In the genomic region with DNA sequence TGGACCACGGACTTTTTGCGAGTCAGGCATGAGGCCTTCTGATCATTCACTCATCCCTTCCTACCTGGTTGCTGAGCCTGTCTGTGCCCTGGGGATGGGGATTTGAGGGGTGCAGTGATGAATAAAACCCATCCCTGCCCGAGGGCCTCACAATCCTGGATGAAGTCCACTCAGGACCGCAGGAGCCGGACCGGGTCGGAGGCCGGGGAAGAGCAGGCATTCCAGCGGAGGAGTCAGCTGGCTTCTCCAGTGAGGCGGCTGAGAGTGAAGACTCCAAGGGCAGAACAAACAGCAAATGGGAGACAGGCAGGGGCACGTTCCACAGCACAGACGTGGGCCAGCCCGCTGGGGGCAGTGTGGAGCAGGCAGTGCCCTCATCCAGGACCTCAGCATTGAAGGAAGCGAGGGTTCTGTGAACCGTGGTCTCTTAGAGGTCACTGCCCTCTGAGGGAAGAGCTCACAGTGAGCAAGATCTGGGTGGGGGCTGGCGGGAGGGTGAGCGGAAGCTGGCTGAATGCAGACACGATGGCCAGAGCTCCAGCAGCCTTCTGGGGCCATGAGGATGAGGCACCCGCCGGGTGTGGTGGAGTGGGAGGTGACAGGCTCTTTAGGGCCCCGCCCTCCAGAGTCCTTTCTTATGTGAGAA, we compare ENCODE assay signal across 3 cellular contexts.
TF ChIP-seq lines count a peak whose summit lies in the region.

No MANE protein-coding gene starts in this region.

TF ChIP-seq in SK-N-SH, 30 proteins besides CTCF, POLR2A, EP300 and RAD21:
- TF ChIP-seq NRF1 (IDR thresholded peaks at IDR 0.05; ENCODE audit: low read depth, low read length): no peak
- no peak for TF ChIP-seq SIN3A (IDR thresholded peaks at IDR 0.05; ENCODE audit: borderline replicate concordance, low read depth, low read length)
- no peak for TF ChIP-seq SMC3 (IDR thresholded peaks at IDR 0.05; ENCODE audit: low read depth, low read length)
- TF ChIP-seq, protein P1, sequence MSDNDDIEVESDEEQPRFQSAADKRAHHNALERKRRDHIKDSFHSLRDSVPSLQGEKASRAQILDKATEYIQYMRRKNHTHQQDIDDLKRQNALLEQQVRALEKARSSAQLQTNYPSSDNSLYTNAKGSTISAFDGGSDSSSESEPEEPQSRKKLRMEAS (IDR thresholded peaks at IDR 0.05; ENCODE audit: low read depth): no peak
- TF ChIP-seq MEF2A (IDR thresholded peaks at IDR 0.05; ENCODE audit: borderline replicate concordance, low read depth): no peak
- no peak for TF ChIP-seq RXRA (IDR thresholded peaks at IDR 0.05; ENCODE audit: borderline replicate concordance, low read depth)
- TF ChIP-seq, protein P2, sequence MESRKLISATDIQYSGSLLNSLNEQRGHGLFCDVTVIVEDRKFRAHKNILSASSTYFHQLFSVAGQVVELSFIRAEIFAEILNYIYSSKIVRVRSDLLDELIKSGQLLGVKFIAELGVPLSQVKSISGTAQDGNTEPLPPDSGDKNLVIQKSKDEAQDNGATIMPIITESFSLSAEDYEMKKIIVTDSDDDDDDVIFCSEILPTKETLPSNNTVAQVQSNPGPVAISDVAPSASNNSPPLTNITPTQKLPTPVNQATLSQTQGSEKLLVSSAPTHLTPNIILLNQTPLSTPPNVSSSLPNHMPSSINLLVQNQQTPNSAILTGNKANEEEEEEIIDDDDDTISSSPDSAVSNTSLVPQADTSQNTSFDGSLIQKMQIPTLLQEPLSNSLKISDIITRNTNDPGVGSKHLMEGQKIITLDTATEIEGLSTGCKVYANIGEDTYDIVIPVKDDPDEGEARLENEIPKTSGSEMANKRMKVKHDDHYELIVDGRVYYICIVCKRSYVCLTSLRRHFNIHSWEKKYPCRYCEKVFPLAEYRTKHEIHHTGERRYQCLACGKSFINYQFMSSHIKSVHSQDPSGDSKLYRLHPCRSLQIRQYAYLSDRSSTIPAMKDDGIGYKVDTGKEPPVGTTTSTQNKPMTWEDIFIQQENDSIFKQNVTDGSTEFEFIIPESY (IDR thresholded peaks at IDR 0.05; ENCODE audit: borderline replicate concordance, low read depth): no peak
- TF ChIP-seq, protein P3, sequence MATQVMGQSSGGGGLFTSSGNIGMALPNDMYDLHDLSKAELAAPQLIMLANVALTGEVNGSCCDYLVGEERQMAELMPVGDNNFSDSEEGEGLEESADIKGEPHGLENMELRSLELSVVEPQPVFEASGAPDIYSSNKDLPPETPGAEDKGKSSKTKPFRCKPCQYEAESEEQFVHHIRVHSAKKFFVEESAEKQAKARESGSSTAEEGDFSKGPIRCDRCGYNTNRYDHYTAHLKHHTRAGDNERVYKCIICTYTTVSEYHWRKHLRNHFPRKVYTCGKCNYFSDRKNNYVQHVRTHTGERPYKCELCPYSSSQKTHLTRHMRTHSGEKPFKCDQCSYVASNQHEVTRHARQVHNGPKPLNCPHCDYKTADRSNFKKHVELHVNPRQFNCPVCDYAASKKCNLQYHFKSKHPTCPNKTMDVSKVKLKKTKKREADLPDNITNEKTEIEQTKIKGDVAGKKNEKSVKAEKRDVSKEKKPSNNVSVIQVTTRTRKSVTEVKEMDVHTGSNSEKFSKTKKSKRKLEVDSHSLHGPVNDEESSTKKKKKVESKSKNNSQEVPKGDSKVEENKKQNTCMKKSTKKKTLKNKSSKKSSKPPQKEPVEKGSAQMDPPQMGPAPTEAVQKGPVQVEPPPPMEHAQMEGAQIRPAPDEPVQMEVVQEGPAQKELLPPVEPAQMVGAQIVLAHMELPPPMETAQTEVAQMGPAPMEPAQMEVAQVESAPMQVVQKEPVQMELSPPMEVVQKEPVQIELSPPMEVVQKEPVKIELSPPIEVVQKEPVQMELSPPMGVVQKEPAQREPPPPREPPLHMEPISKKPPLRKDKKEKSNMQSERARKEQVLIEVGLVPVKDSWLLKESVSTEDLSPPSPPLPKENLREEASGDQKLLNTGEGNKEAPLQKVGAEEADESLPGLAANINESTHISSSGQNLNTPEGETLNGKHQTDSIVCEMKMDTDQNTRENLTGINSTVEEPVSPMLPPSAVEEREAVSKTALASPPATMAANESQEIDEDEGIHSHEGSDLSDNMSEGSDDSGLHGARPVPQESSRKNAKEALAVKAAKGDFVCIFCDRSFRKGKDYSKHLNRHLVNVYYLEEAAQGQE (IDR thresholded peaks at IDR 0.05; ENCODE audit: low read depth, low read length): no peak
- no peak for TF ChIP-seq RCOR1 (IDR thresholded peaks at IDR 0.05; ENCODE audit: low read length)
- TF ChIP-seq RFX5 (IDR thresholded peaks at IDR 0.05; ENCODE audit: low read length): no peak
- TF ChIP-seq MXI1 (IDR thresholded peaks at IDR 0.05; ENCODE audit: low read depth, low read length): no peak
- TF ChIP-seq YY1 (IDR thresholded peaks at IDR 0.05; ENCODE audit: low read depth): no peak
- TF ChIP-seq FOSL2 (IDR thresholded peaks at IDR 0.05; ENCODE audit: borderline replicate concordance, low read depth): no peak
TF ChIP-seq in SK-N-SH: peak in this region for 0.

TF ChIP-seq in SK-N-SH treated with all-trans-retinoic acid at 6 μM for 48 hours, 23 proteins besides CTCF, POLR2A, EP300 and RAD21:
- TF ChIP-seq TOX (CRISPR knock-in tag; IDR thresholded peaks at IDR 0.05; ENCODE audit: borderline replicate concordance) (no peak), BACH2 (CRISPR knock-in tag; IDR thresholded peaks at IDR 0.05; ENCODE audit: borderline replicate concordance) (no peak), ZC3H10 (CRISPR knock-in tag; IDR thresholded peaks at IDR 0.05) (no peak), CSDC2 (CRISPR knock-in tag; IDR thresholded peaks at IDR 0.05) (no peak), ARNTL (CRISPR knock-in tag; IDR thresholded peaks at IDR 0.05; ENCODE audit: borderline replicate concordance, low read depth) (no peak), ZFP30 (CRISPR knock-in tag; IDR thresholded peaks at IDR 0.05) (no peak), ZNF8 (CRISPR knock-in tag; IDR thresholded peaks at IDR 0.05) (no peak)
- TF ChIP-seq, protein P4, sequence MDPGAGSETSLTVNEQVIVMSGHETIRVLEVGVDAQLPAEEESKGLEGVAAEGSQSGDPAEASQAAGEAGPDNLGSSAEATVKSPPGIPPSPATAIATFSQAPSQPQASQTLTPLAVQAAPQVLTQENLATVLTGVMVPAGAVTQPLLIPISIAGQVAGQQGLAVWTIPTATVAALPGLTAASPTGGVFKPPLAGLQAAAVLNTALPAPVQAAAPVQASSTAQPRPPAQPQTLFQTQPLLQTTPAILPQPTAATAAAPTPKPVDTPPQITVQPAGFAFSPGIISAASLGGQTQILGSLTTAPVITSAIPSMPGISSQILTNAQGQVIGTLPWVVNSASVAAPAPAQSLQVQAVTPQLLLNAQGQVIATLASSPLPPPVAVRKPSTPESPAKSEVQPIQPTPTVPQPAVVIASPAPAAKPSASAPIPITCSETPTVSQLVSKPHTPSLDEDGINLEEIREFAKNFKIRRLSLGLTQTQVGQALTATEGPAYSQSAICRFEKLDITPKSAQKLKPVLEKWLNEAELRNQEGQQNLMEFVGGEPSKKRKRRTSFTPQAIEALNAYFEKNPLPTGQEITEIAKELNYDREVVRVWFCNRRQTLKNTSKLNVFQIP (CRISPR knock-in tag; IDR thresholded peaks at IDR 0.05; ENCODE audit: borderline replicate concordance, low read depth): no peak
- TF ChIP-seq, protein P5, sequence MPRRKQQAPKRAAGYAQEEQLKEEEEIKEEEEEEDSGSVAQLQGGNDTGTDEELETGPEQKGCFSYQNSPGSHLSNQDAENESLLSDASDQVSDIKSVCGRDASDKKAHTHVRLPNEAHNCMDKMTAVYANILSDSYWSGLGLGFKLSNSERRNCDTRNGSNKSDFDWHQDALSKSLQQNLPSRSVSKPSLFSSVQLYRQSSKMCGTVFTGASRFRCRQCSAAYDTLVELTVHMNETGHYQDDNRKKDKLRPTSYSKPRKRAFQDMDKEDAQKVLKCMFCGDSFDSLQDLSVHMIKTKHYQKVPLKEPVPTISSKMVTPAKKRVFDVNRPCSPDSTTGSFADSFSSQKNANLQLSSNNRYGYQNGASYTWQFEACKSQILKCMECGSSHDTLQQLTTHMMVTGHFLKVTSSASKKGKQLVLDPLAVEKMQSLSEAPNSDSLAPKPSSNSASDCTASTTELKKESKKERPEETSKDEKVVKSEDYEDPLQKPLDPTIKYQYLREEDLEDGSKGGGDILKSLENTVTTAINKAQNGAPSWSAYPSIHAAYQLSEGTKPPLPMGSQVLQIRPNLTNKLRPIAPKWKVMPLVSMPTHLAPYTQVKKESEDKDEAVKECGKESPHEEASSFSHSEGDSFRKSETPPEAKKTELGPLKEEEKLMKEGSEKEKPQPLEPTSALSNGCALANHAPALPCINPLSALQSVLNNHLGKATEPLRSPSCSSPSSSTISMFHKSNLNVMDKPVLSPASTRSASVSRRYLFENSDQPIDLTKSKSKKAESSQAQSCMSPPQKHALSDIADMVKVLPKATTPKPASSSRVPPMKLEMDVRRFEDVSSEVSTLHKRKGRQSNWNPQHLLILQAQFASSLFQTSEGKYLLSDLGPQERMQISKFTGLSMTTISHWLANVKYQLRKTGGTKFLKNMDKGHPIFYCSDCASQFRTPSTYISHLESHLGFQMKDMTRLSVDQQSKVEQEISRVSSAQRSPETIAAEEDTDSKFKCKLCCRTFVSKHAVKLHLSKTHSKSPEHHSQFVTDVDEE (CRISPR knock-in tag; IDR thresholded peaks at IDR 0.05): no peak

TF ChIP-seq in H1, 55 proteins besides CTCF, POLR2A, EP300 and RAD21:
- TF ChIP-seq GABPA (IDR thresholded peaks at IDR 0.05; ENCODE audit: borderline replicate concordance, insufficient read depth, low read length): peak; percentile 68; the same call in 1 of the 2 replicates
- TF ChIP-seq GTF2F1 (IDR thresholded peaks at IDR 0.05; ENCODE audit: borderline replicate concordance, low read depth, low read length): no peak
- 0 out of 2 replicates have a peak, but pooled peaks have one; percentile 4 for TF ChIP-seq CEBPB (IDR thresholded peaks at IDR 0.05; ENCODE audit: low read depth, low read length)
- TF ChIP-seq BCL11A (IDR thresholded peaks at IDR 0.05; ENCODE audit: low read depth in 2 of 2, low read length in 2 of 2): no peak
- no peak for TF ChIP-seq SUZ12 (IDR thresholded peaks at IDR 0.05; ENCODE audit: low read length)
- TF ChIP-seq, protein P1 (IDR thresholded peaks at IDR 0.05): peak; percentile 72
- TF ChIP-seq CBX5 (IDR thresholded peaks at IDR 0.05; ENCODE audit: low read depth, low read length): no peak
- TF ChIP-seq TCF12 (IDR thresholded peaks at IDR 0.05; ENCODE audit: low read depth, low read length): no peak
- TF ChIP-seq EZH2 (IDR thresholded peaks at IDR 0.05; ENCODE audit: low read depth, low read length, severe bottlenecking): no peak
- 0 out of 2 replicates have a peak, but pooled peaks have one; percentile 10 for TF ChIP-seq RFX5 (IDR thresholded peaks at IDR 0.05; ENCODE audit: borderline replicate concordance, low read depth, low read length)
- TF ChIP-seq SRF (IDR thresholded peaks at IDR 0.05; ENCODE audit: low read depth, low read length): no peak
- peak; percentile 65 for TF ChIP-seq CREB1 (IDR thresholded peaks at IDR 0.05)
- TF ChIP-seq TBP (IDR thresholded peaks at IDR 0.05; ENCODE audit: low read depth, low read length): 0 out of 2 replicates have a peak, but pooled peaks have one; percentile 12
- peak; percentile 95 for TF ChIP-seq KDM1A (IDR thresholded peaks at IDR 0.05; ENCODE audit: borderline replicate concordance, low read length)
- 0 out of 4 replicates have a peak, but pooled peaks of 1 of the 2 experiments have one; percentile 10 for TF ChIP-seq HDAC2 (IDR thresholded peaks at IDR 0.05; ENCODE audit: borderline replicate concordance in 1 of 2, low read depth in 2 of 2, low read length in 2 of 2)
